ENCODE assay signal across 9 cellular contexts in the genomic region with DNA sequence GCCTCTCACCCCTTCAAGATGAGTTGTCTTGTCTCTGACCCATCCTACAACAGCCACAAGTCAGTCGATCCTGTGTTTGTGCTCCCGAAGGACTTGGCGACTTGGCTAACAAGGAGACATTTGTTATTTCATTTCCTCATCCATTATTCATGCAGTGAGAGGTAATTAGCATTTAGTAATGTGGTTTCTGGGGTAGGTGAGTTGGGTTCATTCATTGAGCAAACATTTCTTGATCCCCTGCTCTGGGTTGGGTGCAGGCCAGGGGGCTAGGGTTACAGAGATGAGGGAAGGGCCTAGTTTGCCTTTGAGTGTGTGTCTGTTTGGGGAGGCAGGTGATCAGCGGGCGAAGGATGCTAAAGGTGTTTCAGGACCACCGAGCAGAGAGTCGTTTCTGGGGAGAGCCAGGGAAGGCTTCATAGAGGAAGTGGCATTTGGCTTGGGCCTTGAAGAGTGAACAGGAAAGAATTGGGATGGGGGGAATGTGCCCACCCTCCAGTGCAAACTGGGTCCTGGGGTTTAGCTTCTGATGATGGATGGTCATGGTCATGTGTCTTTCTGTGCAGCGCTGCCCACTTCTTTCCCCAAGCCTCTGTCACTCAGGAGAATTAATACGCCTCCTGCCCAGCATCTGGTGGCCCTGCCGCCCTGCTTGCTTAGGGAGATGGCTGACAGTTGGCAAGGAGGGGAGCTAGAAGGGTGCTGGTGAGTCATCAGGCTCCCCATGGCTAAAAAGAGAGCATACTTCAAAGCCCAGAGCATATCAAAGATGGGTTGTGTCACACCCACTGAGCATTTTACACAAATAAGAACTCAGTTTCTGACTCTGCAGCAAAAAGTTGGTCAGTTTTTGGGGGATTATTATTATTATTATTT. TPM values are rescaled to one million over a fixed set of nuclear protein-coding genes. Genes with fewer than 3 reads are reported as not detected.
DNase-seq lines count a peak whose midpoint lies in the region; ATAC-seq and TF ChIP-seq lines count a peak whose summit lies in the region.
"Had no signal": no experiment of that assay in that cellular context is flagged by ENCODE, and none has a peak within 500 bp of the region (broad histone marks: within the 10 kb centered on the region; RNA-seq: fewer than 3 reads in every experiment).

No MANE protein-coding gene starts in this region.

- peaks cover 7% of the 10 kb centered on the region for H3K9me3 ChIP-seq in AG04450 (ENCODE audit: control insufficient read depth, insufficient read depth, low read length)

- CTCF ChIA-PET in AG04450 (lab: Charles Lee) (no interaction called here), WTC11 (lab: Charles Lee) (interaction anchor here (0.8 kb wide), 1 partner anchor 52 kb away, joined by 4 read pairs; no protein-coding TSS in a partner anchor)

- POLR2A ChIA-PET in AG04450 (lab: Yijun Ruan, JAX) = interaction anchor here (0.6 kb wide), 1 partner anchor 1212 kb away, joined by 4 read pairs; no protein-coding TSS in a partner anchor
- POLR2A ChIA-PET in WTC11 (lab: Charles Lee) = interaction anchor here (0.6 kb wide), 1 partner anchor 438 kb away, joined by 6 read pairs; no protein-coding TSS in a partner anchor

- no peak overlapping the region for H3K4me3 Mint-ChIP-seq in WTC11

- no peaks in the 10 kb centered on the region for H3K27me3 ChIP-seq in AG04450 (ENCODE audit: control insufficient read depth, insufficient read depth, low read length)
- H3K27me3 ChIP-seq in foreskin keratinocyte = no peaks in the 10 kb centered on the region

- peak; percentile 53 for ATAC-seq in WTC11
- peak; percentile 55 for ATAC-seq in foreskin keratinocyte
- no peak for ATAC-seq in HG03175 (IDR thresholded peaks at IDR 0.05; ENCODE audit: unreplicated experiment)

- peak overlapping the region; percentile 79 for H3K27ac ChIP-seq in AG04450 (ENCODE audit: low read depth, low read length)
- H3K27ac ChIP-seq in foreskin keratinocyte = peak overlapping the region; percentile 63
- H3K27ac ChIP-seq in coronary artery = no peak overlapping the region

- H3K36me3 Mint-ChIP-seq in WTC11 = peaks cover 32% of the 10 kb centered on the region

- no peaks in the 10 kb centered on the region for H3K27me3 Mint-ChIP-seq in WTC11 (ENCODE audit: low read depth)

- peak overlapping the region; percentile 78 for H3K27ac Mint-ChIP-seq in WTC11

- H3K4me1 Mint-ChIP-seq in WTC11 = peaks cover 38% of the 10 kb centered on the region

- DNase-seq in AG04450 (ENCODE audit: low read depth, low spot score) = no peak
- peak; percentile 86 for DNase-seq in NCI-H1105 treated with DMSO at 0.1 percent for 48 hours (lab: John Stamatoyannopoulos, UW)
- DNase-seq in WTC11 (ENCODE audit: low spot score) = no peak
- no peak for DNase-seq in foreskin keratinocyte
- DNase-seq in stimulated activated CD8-positive, alpha-beta memory T cell treated with anti-CD3 and anti-CD28 coated beads, Interleukin-7, amount 100 ng/mL, for 4 hours (ENCODE audit: low read depth in 2 of 2) = peak; percentile 26 to 41
- DNase-seq in hypothalamus (lab: John Stamatoyannopoulos, UW) = no peak
- DNase-seq in coronary artery (ENCODE audit: low spot score) = no peak

- TF ChIP-seq CTCF in AG04450 (IDR thresholded peaks at IDR 0.05; ENCODE audit: low read depth, low read length) (no peak), WTC11 (IDR thresholded peaks at IDR 0.05) (no peak), foreskin keratinocyte (conservative IDR thresholded peaks at IDR 0.05) (no peak), coronary artery (IDR thresholded peaks at IDR 0.05) (no peak)

- peaks cover 8% of the 10 kb centered on the region for H3K4me1 ChIP-seq in foreskin keratinocyte

- H3K9me3 Mint-ChIP-seq in WTC11 = peaks cover 20% of the 10 kb centered on the region

- H3K4me3 ChIP-seq in AG04450 (ENCODE audit: low read depth, low read length) = no peak overlapping the region; the same call in 1 of the 2 replicates
- H3K4me3 ChIP-seq in coronary artery = no peak overlapping the region
- H3K4me3 ChIP-seq: lung had no signal

TF ChIP-seq in WTC11, 78 proteins besides CTCF, POLR2A, EP300 and RAD21 (continues in another document):
- TF ChIP-seq SP1 (CRISPR knock-in tag; conservative IDR thresholded peaks at IDR 0.05) (no peak), RORB (CRISPR knock-in tag; IDR thresholded peaks at IDR 0.05) (no peak), EMX1 (CRISPR knock-in tag; IDR thresholded peaks at IDR 0.05) (no peak), GABPB1 (CRISPR knock-in tag; IDR thresholded peaks at IDR 0.05) (no peak), MXD4 (CRISPR knock-in tag; IDR thresholded peaks at IDR 0.05; ENCODE audit: borderline replicate concordance) (no peak)
- TF ChIP-seq, protein P1, sequence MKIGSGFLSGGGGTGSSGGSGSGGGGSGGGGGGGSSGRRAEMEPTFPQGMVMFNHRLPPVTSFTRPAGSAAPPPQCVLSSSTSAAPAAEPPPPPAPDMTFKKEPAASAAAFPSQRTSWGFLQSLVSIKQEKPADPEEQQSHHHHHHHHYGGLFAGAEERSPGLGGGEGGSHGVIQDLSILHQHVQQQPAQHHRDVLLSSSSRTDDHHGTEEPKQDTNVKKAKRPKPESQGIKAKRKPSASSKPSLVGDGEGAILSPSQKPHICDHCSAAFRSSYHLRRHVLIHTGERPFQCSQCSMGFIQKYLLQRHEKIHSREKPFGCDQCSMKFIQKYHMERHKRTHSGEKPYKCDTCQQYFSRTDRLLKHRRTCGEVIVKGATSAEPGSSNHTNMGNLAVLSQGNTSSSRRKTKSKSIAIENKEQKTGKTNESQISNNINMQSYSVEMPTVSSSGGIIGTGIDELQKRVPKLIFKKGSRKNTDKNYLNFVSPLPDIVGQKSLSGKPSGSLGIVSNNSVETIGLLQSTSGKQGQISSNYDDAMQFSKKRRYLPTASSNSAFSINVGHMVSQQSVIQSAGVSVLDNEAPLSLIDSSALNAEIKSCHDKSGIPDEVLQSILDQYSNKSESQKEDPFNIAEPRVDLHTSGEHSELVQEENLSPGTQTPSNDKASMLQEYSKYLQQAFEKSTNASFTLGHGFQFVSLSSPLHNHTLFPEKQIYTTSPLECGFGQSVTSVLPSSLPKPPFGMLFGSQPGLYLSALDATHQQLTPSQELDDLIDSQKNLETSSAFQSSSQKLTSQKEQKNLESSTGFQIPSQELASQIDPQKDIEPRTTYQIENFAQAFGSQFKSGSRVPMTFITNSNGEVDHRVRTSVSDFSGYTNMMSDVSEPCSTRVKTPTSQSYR (CRISPR knock-in tag; IDR thresholded peaks at IDR 0.05) = no peak
- TF ChIP-seq, protein P2, sequence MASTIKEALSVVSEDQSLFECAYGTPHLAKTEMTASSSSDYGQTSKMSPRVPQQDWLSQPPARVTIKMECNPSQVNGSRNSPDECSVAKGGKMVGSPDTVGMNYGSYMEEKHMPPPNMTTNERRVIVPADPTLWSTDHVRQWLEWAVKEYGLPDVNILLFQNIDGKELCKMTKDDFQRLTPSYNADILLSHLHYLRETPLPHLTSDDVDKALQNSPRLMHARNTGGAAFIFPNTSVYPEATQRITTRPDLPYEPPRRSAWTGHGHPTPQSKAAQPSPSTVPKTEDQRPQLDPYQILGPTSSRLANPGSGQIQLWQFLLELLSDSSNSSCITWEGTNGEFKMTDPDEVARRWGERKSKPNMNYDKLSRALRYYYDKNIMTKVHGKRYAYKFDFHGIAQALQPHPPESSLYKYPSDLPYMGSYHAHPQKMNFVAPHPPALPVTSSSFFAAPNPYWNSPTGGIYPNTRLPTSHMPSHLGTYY (CRISPR knock-in tag; IDR thresholded peaks at IDR 0.05) = no peak
- TF ChIP-seq, protein P3, sequence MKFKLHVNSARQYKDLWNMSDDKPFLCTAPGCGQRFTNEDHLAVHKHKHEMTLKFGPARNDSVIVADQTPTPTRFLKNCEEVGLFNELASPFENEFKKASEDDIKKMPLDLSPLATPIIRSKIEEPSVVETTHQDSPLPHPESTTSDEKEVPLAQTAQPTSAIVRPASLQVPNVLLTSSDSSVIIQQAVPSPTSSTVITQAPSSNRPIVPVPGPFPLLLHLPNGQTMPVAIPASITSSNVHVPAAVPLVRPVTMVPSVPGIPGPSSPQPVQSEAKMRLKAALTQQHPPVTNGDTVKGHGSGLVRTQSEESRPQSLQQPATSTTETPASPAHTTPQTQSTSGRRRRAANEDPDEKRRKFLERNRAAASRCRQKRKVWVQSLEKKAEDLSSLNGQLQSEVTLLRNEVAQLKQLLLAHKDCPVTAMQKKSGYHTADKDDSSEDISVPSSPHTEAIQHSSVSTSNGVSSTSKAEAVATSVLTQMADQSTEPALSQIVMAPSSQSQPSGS (CRISPR knock-in tag; IDR thresholded peaks at IDR 0.05; ENCODE audit: borderline replicate concordance, low read depth) = no peak
- TF ChIP-seq, protein P4, sequence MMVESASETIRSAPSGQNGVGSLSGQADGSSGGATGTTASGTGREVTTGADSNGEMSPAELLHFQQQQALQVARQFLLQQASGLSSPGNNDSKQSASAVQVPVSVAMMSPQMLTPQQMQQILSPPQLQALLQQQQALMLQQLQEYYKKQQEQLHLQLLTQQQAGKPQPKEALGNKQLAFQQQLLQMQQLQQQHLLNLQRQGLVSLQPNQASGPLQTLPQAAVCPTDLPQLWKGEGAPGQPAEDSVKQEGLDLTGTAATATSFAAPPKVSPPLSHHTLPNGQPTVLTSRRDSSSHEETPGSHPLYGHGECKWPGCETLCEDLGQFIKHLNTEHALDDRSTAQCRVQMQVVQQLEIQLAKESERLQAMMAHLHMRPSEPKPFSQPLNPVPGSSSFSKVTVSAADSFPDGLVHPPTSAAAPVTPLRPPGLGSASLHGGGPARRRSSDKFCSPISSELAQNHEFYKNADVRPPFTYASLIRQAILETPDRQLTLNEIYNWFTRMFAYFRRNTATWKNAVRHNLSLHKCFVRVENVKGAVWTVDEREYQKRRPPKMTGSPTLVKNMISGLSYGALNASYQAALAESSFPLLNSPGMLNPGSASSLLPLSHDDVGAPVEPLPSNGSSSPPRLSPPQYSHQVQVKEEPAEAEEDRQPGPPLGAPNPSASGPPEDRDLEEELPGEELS (CRISPR knock-in tag; IDR thresholded peaks at IDR 0.05) = no peak

RNA-seq across cellular contexts. Expression of a gene that starts 38.5 kb away (rescaled TPM):
- 24.4 and 26.2 TPM in 2 replicates for polyA plus RNA-seq in AG04450 (2011; rRNA removed)
- 37.4 and 40.7 TPM in 2 replicates for polyA minus RNA-seq in AG04450 (2011; rRNA and poly(A)+ RNA removed)
- 79.9 to 87.0 TPM (median 82.1 TPM) in 3 replicates for total RNA-seq in WTC11 (2021)
- total RNA-seq in foreskin keratinocyte = 18.4 and 18.8 TPM in 2 replicates
- polyA plus RNA-seq in foreskin keratinocyte = 9.0 and 11.1 TPM in 2 replicates

Comparison
In these comparisons a context has a peak if more than half of its experiments do, and no peak if none do; other contexts are left out.
1. DNase-seq: peak in NCI-H1105 treated with DMSO at 0.1 percent for 48 hours (single experiment) and stimulated activated CD8-positive, alpha-beta memory T cell treated with anti-CD3 and anti-CD28 coated beads, Interleukin-7, amount 100 ng/mL, for 4 hours (2 of 2); none in AG04450 (single experiment), WTC11 (single experiment), foreskin keratinocyte (0 of 2), hypothalamus (0 of 51) and coronary artery (single experiment).
2. H3K27ac ChIP-seq: peak in AG04450 (single experiment) and foreskin keratinocyte (single experiment); none in coronary artery (0 of 2).